Comparison of ENCODE assay signal across 1 cellular context in the genomic region with DNA sequence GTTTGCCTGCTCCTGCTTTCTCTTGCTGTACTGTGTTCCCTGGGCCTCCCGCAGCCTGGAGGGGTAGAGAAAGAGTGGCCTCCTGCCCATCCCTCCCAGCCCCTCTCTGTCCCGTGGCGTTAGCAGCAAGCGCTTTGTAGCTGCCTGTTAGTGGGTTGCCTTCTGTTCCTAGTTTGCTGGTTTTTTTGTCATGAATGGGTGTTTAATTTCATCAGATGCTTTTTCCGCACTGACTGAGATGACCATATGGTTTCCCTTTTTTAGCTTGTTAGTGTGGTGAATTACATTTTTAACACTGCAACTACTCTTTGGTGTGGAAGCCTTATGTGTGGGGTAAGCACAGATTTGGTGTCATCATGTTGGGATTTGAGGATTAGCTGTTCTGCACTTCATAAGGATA.
A peak's percentile ranks its signal among the peaks of the same experiment; 100 is the strongest.
TF ChIP-seq lines count a peak whose summit lies in the region.

No MANE protein-coding gene starts in this region.

TF ChIP-seq in HepG2, 621 proteins besides CTCF, POLR2A, EP300 and RAD21:
- TF ChIP-seq ZNF747 (CRISPR knock-in tag; IDR thresholded peaks at IDR 0.05; ENCODE audit: borderline replicate concordance): no peak
- TF ChIP-seq, protein P1, sequence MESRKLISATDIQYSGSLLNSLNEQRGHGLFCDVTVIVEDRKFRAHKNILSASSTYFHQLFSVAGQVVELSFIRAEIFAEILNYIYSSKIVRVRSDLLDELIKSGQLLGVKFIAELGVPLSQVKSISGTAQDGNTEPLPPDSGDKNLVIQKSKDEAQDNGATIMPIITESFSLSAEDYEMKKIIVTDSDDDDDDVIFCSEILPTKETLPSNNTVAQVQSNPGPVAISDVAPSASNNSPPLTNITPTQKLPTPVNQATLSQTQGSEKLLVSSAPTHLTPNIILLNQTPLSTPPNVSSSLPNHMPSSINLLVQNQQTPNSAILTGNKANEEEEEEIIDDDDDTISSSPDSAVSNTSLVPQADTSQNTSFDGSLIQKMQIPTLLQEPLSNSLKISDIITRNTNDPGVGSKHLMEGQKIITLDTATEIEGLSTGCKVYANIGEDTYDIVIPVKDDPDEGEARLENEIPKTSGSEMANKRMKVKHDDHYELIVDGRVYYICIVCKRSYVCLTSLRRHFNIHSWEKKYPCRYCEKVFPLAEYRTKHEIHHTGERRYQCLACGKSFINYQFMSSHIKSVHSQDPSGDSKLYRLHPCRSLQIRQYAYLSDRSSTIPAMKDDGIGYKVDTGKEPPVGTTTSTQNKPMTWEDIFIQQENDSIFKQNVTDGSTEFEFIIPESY (CRISPR knock-in tag; IDR thresholded peaks at IDR 0.05): peak; percentile 71
